Comparison of ENCODE assay signal across 19 cellular contexts in the genomic region with DNA sequence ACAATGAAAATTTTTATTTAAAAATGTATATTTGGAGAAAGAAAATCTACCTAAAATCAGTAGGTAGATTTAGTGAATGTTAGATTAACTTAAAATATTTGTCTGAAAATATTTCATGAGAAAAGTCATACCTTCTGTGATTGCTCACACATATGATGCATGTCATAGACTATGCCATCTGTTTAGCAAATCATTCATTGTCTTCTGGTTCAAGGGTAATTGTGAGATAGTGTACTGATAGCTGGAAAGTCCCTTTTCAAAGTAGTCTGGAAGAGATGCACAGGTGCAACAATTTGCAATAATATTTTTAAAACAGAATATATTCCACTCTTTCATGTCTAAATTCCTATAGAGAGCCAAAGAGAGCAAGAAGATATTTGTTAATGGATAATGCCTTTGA.
"Had no signal": no experiment of that assay in that cellular context is flagged by ENCODE, and none has a peak within 500 bp of the region (broad histone marks: within the 10 kb centered on the region; RNA-seq: fewer than 3 reads in every experiment).

No MANE protein-coding gene starts in this region.

- H3K36me3 Mint-ChIP-seq: natural killer cell treated with Interleukin-12 subunit alpha and Interleukin-12 subunit beta and Interleukin-15 and Interleukin-18, amount 100 ng/mL, for 72 hours; stimulated activated memory B cell treated with anti-CD40 and anti-IgM and Interleukin-4, amounts not matched to agents 10 μg/mL and 1 μg/mL and 100 μg/mL, for 72 hours; WTC11 had no signal

- H3K4me3 Mint-ChIP-seq: activated CD4-positive, alpha-beta T cell treated with anti-CD3 and anti-CD28 coated beads, Interleukin-2, amount 10 ng/mL, durations not matched to agents 24 days and 14 days; activated T-helper 17 cell treated with anti-CD3 and anti-CD28 coated beads, Interleukin-2, amount 50 U/mL, for 72 hours; natural killer cell treated with Interleukin-12 subunit alpha and Interleukin-12 subunit beta and Interleukin-15 and Interleukin-18, amount 100 ng/mL, for 72 hours; stimulated activated memory B cell treated with anti-CD40 and anti-IgM and Interleukin-4, amounts not matched to agents 10 μg/mL and 1 μg/mL and 100 μg/mL, for 72 hours; WTC11 had no signal

- H3K27me3 Mint-ChIP-seq: activated CD4-positive, alpha-beta T cell treated with anti-CD3 and anti-CD28 coated beads, Interleukin-2, amount 10 ng/mL, durations not matched to agents 24 days and 14 days; progenitor cell of endocrine pancreas; stimulated activated memory B cell treated with anti-CD40 and anti-IgM and Interleukin-4, amounts not matched to agents 10 μg/mL and 1 μg/mL and 100 μg/mL, for 72 hours had no signal

- H3K4me3 ChIP-seq: adrenal gland, colonic mucosa, heart right ventricle, right lobe of liver, spleen had no signal

- H3K27me3 ChIP-seq: adrenal gland, colonic mucosa, heart right ventricle, right lobe of liver, spleen had no signal

- H3K4me1 ChIP-seq: colonic mucosa, right lobe of liver, spleen had no signal

- H3K4me1 Mint-ChIP-seq: activated CD4-positive, alpha-beta T cell treated with anti-CD3 and anti-CD28 coated beads, Interleukin-2, amount 10 ng/mL, durations not matched to agents 24 days and 14 days; activated T-helper 17 cell treated with anti-CD3 and anti-CD28 coated beads, Interleukin-2, amount 50 U/mL, for 72 hours; stimulated activated memory B cell treated with anti-CD40 and anti-IgM and Interleukin-4, amounts not matched to agents 10 μg/mL and 1 μg/mL and 100 μg/mL, for 72 hours; WTC11 had no signal

- DNase-seq: activated CD4-positive, alpha-beta T cell treated with anti-CD3 and anti-CD28 coated beads, Interleukin-2, amount 10 ng/mL, durations not matched to agents 24 days and 14 days; activated naive CD4-positive, alpha-beta T cell treated with anti-CD3 and anti-CD28 coated beads, Interleukin-2, amount 50 U/mL, for 16 hours; activated T-cell treated with anti-CD3 and anti-CD28 coated beads for 4 hours; adrenal gland; caudate nucleus; colonic mucosa; heart right ventricle; left ventricle myocardium superior; mesenchymal stem cell; occipital lobe; right lobe of liver; spleen; stimulated activated CD4-positive, alpha-beta T cell treated with anti-CD3 and anti-CD28 coated beads, Interleukin-1b, Interleukin-23, amount 100 ng/mL, for 48 hours; trophoblast cell had no signal

- H3K9me3 Mint-ChIP-seq: activated CD4-positive, alpha-beta T cell treated with anti-CD3 and anti-CD28 coated beads, Interleukin-2, amount 10 ng/mL, durations not matched to agents 24 days and 14 days; activated T-helper 17 cell treated with anti-CD3 and anti-CD28 coated beads, Interleukin-2, amount 50 U/mL, for 72 hours; natural killer cell treated with Interleukin-12 subunit alpha and Interleukin-12 subunit beta and Interleukin-15 and Interleukin-18, amount 100 ng/mL, for 72 hours; WTC11 had no signal

- H3K36me3 ChIP-seq: adrenal gland, colonic mucosa, heart right ventricle, right lobe of liver, spleen had no signal

- H3K27ac Mint-ChIP-seq: activated CD4-positive, alpha-beta T cell treated with anti-CD3 and anti-CD28 coated beads, Interleukin-2, amount 10 ng/mL, durations not matched to agents 24 days and 14 days; activated T-helper 17 cell treated with anti-CD3 and anti-CD28 coated beads, Interleukin-2, amount 50 U/mL, for 72 hours; natural killer cell treated with Interleukin-12 subunit alpha and Interleukin-12 subunit beta and Interleukin-15 and Interleukin-18, amount 100 ng/mL, for 72 hours; progenitor cell of endocrine pancreas; stimulated activated memory B cell treated with anti-CD40 and anti-IgM and Interleukin-4, amounts not matched to agents 10 μg/mL and 1 μg/mL and 100 μg/mL, for 72 hours; WTC11 had no signal

- ATAC-seq: activated T-helper 17 cell treated with anti-CD3 and anti-CD28 coated beads, Interleukin-2, amount 50 U/mL, for 72 hours; heart right ventricle; left ventricle myocardium superior; natural killer cell treated with Interleukin-12 subunit alpha and Interleukin-12 subunit beta and Interleukin-15 and Interleukin-18, amount 100 ng/mL, for 72 hours; right lobe of liver; stimulated activated memory B cell treated with anti-CD40 and anti-IgM and Interleukin-4, amounts not matched to agents 10 μg/mL and 1 μg/mL and 100 μg/mL, for 72 hours; WTC11 had no signal

- H3K9me3 ChIP-seq: adrenal gland, colonic mucosa, heart right ventricle, right lobe of liver, spleen had no signal
